9 cellular contexts compared by ENCODE assay signal in genomic region chr1:145451914-145452313, GRCh38. TPM values are rescaled to one million over a fixed set of nuclear protein-coding genes. Genes with fewer than 3 reads are reported as not detected.
A peak's percentile ranks its signal among the peaks of the same experiment; 100 is the strongest.
DNase-seq lines count a peak whose midpoint lies in the region; ATAC-seq and TF ChIP-seq lines count a peak whose summit lies in the region.
"Not testable (repeated sequence)": the region's sequence is repeated elsewhere in the genome, so short reads cannot be mapped to it uniquely, and the experiment has no call there.
"Had no signal": no experiment of that assay in that cellular context is flagged by ENCODE, and none has a peak within 500 bp of the region (broad histone marks: within the 10 kb centered on the region; RNA-seq: fewer than 3 reads in every experiment).

No MANE protein-coding gene starts in this region.

- in situ Hi-C loops in SK-MEL-5 (cut with HindIII; ENCODE audit: low pct_unique_long_range_greater_than_20kb, low sequenced_read_pairs) = not testable (repeated sequence)

- H3K9me3 ChIP-seq in CD4-positive, alpha-beta memory T cell (ENCODE audit: control insufficient read depth in 1 of 2, low read length in 2 of 2); Karpas-422 (ENCODE audit: low read length); adipocyte (ENCODE audit: control insufficient read depth, low read length); lower lobe of right lung: not testable (repeated sequence)

- H3K9me2 ChIP-seq in Karpas-422 (replicated peaks; ENCODE audit: insufficient read depth, low read length) = not testable (repeated sequence)

- CTCF ChIA-PET in CD4-positive, alpha-beta memory T cell (lab: Charles Lee; ENCODE audit: partially characterized antibody); activated CD8-positive, alpha-beta T cell treated with anti-CD3 and anti-CD28 coated beads, Interleukin-2, amount 10 ng/mL, durations not matched to agents 7 days and 5 days (lab: Charles Lee): not testable (repeated sequence)

- H3K27me3 ChIP-seq in CD4-positive, alpha-beta memory T cell (ENCODE audit: insufficient read depth, low read length); Karpas-422 (ENCODE audit: low read length); adipocyte (replicated peaks; ENCODE audit: control insufficient read depth, insufficient read depth, low read length); lower lobe of right lung (ENCODE audit: low read depth): not testable (repeated sequence)

- not testable (repeated sequence) for H4K20me1 ChIP-seq in Karpas-422 (ENCODE audit: insufficient read depth, low read depth, low read length)

- H3K4me2 ChIP-seq in Karpas-422 (ENCODE audit: low read depth, low read length, poor library complexity, severe bottlenecking) = not testable (repeated sequence)

- H3K4me1 Mint-ChIP-seq in CD4-positive, alpha-beta memory T cell; activated CD8-positive, alpha-beta T cell treated with anti-CD3 and anti-CD28 coated beads, Interleukin-2, amount 10 ng/mL, durations not matched to agents 7 days and 5 days (ENCODE audit: low read depth): not testable (repeated sequence)

- not testable (repeated sequence) for H2AFZ ChIP-seq in Karpas-422 (ENCODE audit: low read length)

- not testable (repeated sequence) for H3K9ac ChIP-seq in Karpas-422 (ENCODE audit: low read length); adipocyte (ENCODE audit: low read length)

- H3K4me1 ChIP-seq in CD4-positive, alpha-beta memory T cell (ENCODE audit: insufficient read depth, low read length); Karpas-422 (ENCODE audit: low read length); adipocyte (ENCODE audit: control insufficient read depth, insufficient read depth, low read length); lower lobe of right lung: not testable (repeated sequence)

- not testable (repeated sequence) for H3K9me3 Mint-ChIP-seq in CD4-positive, alpha-beta memory T cell; activated CD8-positive, alpha-beta T cell treated with anti-CD3 and anti-CD28 coated beads, Interleukin-2, amount 10 ng/mL, durations not matched to agents 7 days and 5 days (ENCODE audit: insufficient read depth)

- not testable (repeated sequence) for H3K27ac ChIP-seq in CD4-positive, alpha-beta memory T cell (ENCODE audit: low read depth, low read length); Karpas-422 (ENCODE audit: low read length); lower lobe of right lung

- H3K4me3 ChIP-seq in CD4-positive, alpha-beta memory T cell (ENCODE audit: low read length in 2 of 2); Karpas-422 (ENCODE audit: low read length); adipocyte (ENCODE audit: low read length); lower lobe of right lung: not testable (repeated sequence)

- POLR2A ChIA-PET in CD4-positive, alpha-beta memory T cell (lab: Charles Lee; ENCODE audit: partially characterized antibody); activated CD8-positive, alpha-beta T cell treated with anti-CD3 and anti-CD28 coated beads, Interleukin-2, amount 10 ng/mL, durations not matched to agents 7 days and 5 days (lab: Charles Lee): not testable (repeated sequence)

- H3K36me3 Mint-ChIP-seq in CD4-positive, alpha-beta memory T cell; activated CD8-positive, alpha-beta T cell treated with anti-CD3 and anti-CD28 coated beads, Interleukin-2, amount 10 ng/mL, durations not matched to agents 7 days and 5 days (ENCODE audit: low read depth): not testable (repeated sequence)

- ATAC-seq in activated CD8-positive, alpha-beta T cell treated with anti-CD3 and anti-CD28 coated beads, Interleukin-2, amount 10 ng/mL, durations not matched to agents 7 days and 5 days = peak; percentile 84
- ATAC-seq in Right ventricle myocardium inferior = peak; percentile 42
- ATAC-seq in lower lobe of right lung = peak; percentile 56 to 63

- DNase-seq in CD4-positive, alpha-beta memory T cell = peak in 3 of 5 donors; percentile 17 to 18 (median 17)
- peak; percentile 65 for DNase-seq in Karpas-422
- DNase-seq in SK-MEL-5 (ENCODE audit: low read depth, low spot score) = peak; percentile 18
- peak; percentile 59 for DNase-seq in activated CD8-positive, alpha-beta T cell treated with anti-CD3 and anti-CD28 coated beads, Interleukin-2, amount 10 ng/mL, durations not matched to agents 7 days and 5 days
- peak; percentile 3 for DNase-seq in adipocyte (ENCODE audit: low read depth)
- peak; percentile 54 for DNase-seq in Right ventricle myocardium inferior (ENCODE audit: missing footprints)
- DNase-seq in lower lobe of right lung = not testable (repeated sequence)
- DNase-seq in stimulated activated CD4-positive, alpha-beta T cell treated with anti-CD3 and anti-CD28 coated beads, Interleukin-4, amount 100 ng/mL, for 1 hour = peak; percentile 34

- not testable (repeated sequence) for H3K4me3 Mint-ChIP-seq in CD4-positive, alpha-beta memory T cell; activated CD8-positive, alpha-beta T cell treated with anti-CD3 and anti-CD28 coated beads, Interleukin-2, amount 10 ng/mL, durations not matched to agents 7 days and 5 days

- not testable (repeated sequence) for H3K27ac Mint-ChIP-seq in CD4-positive, alpha-beta memory T cell; activated CD8-positive, alpha-beta T cell treated with anti-CD3 and anti-CD28 coated beads, Interleukin-2, amount 10 ng/mL, durations not matched to agents 7 days and 5 days

- intact Hi-C loops in CD4-positive, alpha-beta memory T cell (cut with micrococcal nuclease); Right ventricle myocardium inferior (cut with DNase I); lower lobe of right lung (cut with DNase I): not testable (repeated sequence)

- not testable (repeated sequence) for H3K36me3 ChIP-seq in CD4-positive, alpha-beta memory T cell (ENCODE audit: insufficient read depth, low read length); Karpas-422 (ENCODE audit: insufficient read depth, low read length); adipocyte (ENCODE audit: control insufficient read depth, insufficient read depth, low read length, severe bottlenecking); lower lobe of right lung

- H3K79me2 ChIP-seq in Karpas-422 (ENCODE audit: low read length) = not testable (repeated sequence)

- peaks cover 8 to 11% of the 10 kb centered on the region in 2 donors for H3K27me3 Mint-ChIP-seq in CD4-positive, alpha-beta memory T cell
- peaks cover 14% of the 10 kb centered on the region for H3K27me3 Mint-ChIP-seq in activated CD8-positive, alpha-beta T cell treated with anti-CD3 and anti-CD28 coated beads, Interleukin-2, amount 10 ng/mL, durations not matched to agents 7 days and 5 days (ENCODE audit: low read depth)

- TF ChIP-seq CTCF in lower lobe of right lung (IDR thresholded peaks at IDR 0.05) = not testable (repeated sequence)

RNA-seq across cellular contexts. Expression of gene NBPF20, which starts 26.5 kb away (rescaled TPM):
- total RNA-seq in CD4-positive, alpha-beta memory T cell = 1 to 10 TPM; 3.8 to 5.3 TPM
- under 1 TPM; 0.01 to 0.70 TPM for polyA plus RNA-seq in CD4-positive, alpha-beta memory T cell
- 4.9 and 12.2 TPM in 2 replicates for total RNA-seq in Karpas-422 (2014; rRNA removed; shearing (Covaris generic); ENCODE audit: low replicate concordance)
- total RNA-seq in SK-MEL-5 (2014; rRNA removed; shearing (Covaris generic)) = 2.0 and 2.8 TPM in 2 replicates
- polyA plus RNA-seq in SK-MEL-5 (2015; cell fraction: cytosol; rRNA removed) = 0.76 and 0.87 TPM in 2 replicates
- 6.7 and 10.9 TPM in 2 replicates for polyA plus RNA-seq in SK-MEL-5 (2015; cell fraction: nucleus; rRNA removed)
- under 1 TPM; 0.08 to 0.18 TPM for total RNA-seq in activated CD8-positive, alpha-beta T cell treated with anti-CD3 and anti-CD28 coated beads, Interleukin-2, amount 10 ng/mL, durations not matched to agents 7 days and 5 days
- total RNA-seq in Right ventricle myocardium inferior (0.57 TPM), lower lobe of right lung (2.4 TPM)
- polyA plus RNA-seq: CD14-positive monocyte had no signal
